In the genomic region with DNA sequence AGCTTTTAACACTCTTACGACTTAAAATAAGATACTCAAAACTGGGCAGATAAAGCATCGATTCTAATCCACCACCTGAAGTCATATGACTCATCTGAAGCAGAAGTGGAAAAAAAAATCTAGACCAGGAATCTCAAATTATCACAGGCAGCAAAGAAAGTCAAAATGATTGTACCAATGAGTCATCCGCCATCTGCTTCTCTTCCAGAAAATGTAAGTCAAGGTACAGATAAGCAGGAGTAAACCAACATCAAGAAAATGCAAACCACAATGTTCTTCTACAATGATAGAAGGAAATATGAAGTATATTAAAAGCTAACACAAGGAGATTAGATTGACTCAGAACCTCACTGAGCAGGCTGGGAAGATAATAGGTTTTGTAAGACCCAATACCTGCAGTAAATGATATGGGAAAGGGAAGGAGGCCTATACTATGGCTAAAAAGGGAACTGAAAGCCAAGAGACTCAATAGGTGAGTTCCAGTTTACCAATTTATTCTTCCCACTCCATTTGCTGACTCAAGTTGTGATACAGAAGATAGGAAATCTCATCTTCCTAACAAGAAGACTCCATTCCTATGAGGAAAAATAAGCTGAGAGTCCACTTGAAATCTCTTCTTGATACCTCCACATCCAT, we compare ENCODE assay signal across 1 cellular context.
TF ChIP-seq lines count a peak whose summit lies in the region.

No MANE protein-coding gene starts in this region.

TF ChIP-seq in GM12878, 131 proteins besides CTCF, POLR2A, EP300 and RAD21 (continued from another document):
- TF ChIP-seq, protein P1, sequence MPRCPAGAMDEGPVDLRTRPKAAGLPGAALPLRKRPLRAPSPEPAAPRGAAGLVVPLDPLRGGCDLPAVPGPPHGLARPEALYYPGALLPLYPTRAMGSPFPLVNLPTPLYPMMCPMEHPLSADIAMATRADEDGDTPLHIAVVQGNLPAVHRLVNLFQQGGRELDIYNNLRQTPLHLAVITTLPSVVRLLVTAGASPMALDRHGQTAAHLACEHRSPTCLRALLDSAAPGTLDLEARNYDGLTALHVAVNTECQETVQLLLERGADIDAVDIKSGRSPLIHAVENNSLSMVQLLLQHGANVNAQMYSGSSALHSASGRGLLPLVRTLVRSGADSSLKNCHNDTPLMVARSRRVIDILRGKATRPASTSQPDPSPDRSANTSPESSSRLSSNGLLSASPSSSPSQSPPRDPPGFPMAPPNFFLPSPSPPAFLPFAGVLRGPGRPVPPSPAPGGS (IDR thresholded peaks at IDR 0.05; ENCODE audit: borderline replicate concordance, insufficient read depth, low read depth, low read length, poor library complexity, severe bottlenecking): peak; percentile 68
- TF ChIP-seq EGR1 (IDR thresholded peaks at IDR 0.05; ENCODE audit: borderline replicate concordance in 1 of 2, low read depth in 2 of 2, low read length in 2 of 2): no peak
- peak; percentile 63; the same call in 1 of the 2 replicates for TF ChIP-seq DPF2 (IDR thresholded peaks at IDR 0.05)
- TF ChIP-seq, protein P2, sequence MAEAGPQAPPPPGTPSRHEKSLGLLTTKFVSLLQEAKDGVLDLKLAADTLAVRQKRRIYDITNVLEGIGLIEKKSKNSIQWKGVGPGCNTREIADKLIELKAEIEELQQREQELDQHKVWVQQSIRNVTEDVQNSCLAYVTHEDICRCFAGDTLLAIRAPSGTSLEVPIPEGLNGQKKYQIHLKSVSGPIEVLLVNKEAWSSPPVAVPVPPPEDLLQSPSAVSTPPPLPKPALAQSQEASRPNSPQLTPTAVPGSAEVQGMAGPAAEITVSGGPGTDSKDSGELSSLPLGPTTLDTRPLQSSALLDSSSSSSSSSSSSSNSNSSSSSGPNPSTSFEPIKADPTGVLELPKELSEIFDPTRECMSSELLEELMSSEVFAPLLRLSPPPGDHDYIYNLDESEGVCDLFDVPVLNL (IDR thresholded peaks at IDR 0.05; ENCODE audit: low read depth, low read length): no peak
- no peak for TF ChIP-seq SMARCA5 (IDR thresholded peaks at IDR 0.05)
- peak; percentile 68; the same call in 1 of the 2 replicates for TF ChIP-seq FOXM1 (IDR thresholded peaks at IDR 0.05; ENCODE audit: low read depth, low read length)
- 0 out of 2 replicates have a peak, but pooled peaks have one; percentile 17 for TF ChIP-seq CREB1 (IDR thresholded peaks at IDR 0.05; ENCODE audit: low read depth)
- peak; percentile 92 for TF ChIP-seq SPI1 (IDR thresholded peaks at IDR 0.05; ENCODE audit: borderline replicate concordance, insufficient read depth, low read depth, low read length)
- peak; percentile 53; the same call in 1 of the 2 replicates for TF ChIP-seq PML (IDR thresholded peaks at IDR 0.05; ENCODE audit: low read length)
- TF ChIP-seq, protein P3, sequence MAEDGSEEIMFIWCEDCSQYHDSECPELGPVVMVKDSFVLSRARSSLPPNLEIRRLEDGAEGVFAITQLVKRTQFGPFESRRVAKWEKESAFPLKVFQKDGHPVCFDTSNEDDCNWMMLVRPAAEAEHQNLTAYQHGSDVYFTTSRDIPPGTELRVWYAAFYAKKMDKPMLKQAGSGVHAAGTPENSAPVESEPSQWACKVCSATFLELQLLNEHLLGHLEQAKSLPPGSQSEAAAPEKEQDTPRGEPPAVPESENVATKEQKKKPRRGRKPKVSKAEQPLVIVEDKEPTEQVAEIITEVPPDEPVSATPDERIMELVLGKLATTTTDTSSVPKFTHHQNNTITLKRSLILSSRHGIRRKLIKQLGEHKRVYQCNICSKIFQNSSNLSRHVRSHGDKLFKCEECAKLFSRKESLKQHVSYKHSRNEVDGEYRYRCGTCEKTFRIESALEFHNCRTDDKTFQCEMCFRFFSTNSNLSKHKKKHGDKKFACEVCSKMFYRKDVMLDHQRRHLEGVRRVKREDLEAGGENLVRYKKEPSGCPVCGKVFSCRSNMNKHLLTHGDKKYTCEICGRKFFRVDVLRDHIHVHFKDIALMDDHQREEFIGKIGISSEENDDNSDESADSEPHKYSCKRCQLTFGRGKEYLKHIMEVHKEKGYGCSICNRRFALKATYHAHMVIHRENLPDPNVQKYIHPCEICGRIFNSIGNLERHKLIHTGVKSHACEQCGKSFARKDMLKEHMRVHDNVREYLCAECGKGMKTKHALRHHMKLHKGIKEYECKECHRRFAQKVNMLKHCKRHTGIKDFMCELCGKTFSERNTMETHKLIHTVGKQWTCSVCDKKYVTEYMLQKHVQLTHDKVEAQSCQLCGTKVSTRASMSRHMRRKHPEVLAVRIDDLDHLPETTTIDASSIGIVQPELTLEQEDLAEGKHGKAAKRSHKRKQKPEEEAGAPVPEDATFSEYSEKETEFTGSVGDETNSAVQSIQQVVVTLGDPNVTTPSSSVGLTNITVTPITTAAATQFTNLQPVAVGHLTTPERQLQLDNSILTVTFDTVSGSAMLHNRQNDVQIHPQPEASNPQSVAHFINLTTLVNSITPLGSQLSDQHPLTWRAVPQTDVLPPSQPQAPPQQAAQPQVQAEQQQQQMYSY (CRISPR knock-in tag; IDR thresholded peaks at IDR 0.05): no peak
- no peak for TF ChIP-seq WRNIP1 (IDR thresholded peaks at IDR 0.05; ENCODE audit: borderline replicate concordance, low read depth, low read length)
- 0 out of 2 replicates have a peak, but pooled peaks have one; percentile 38 for TF ChIP-seq MEF2A (IDR thresholded peaks at IDR 0.05; ENCODE audit: insufficient read depth, low read depth, low read length)
- no peak for TF ChIP-seq ZNF217 (IDR thresholded peaks at IDR 0.05)
- no peak for TF ChIP-seq ZNF274 (IDR thresholded peaks at IDR 0.05; ENCODE audit: insufficient read depth, insufficient read length)
- TF ChIP-seq ETV6 (conservative IDR thresholded peaks at IDR 0.05 in 1 of 2, IDR thresholded peaks at IDR 0.05 in 1 of 2; ENCODE audit: borderline replicate concordance in 1 of 2, low read depth in 1 of 2): peak in 1 of 2 experiments; percentile 73; a peak in 1 of 4 replicates
- TF ChIP-seq TBL1XR1 (IDR thresholded peaks at IDR 0.05; ENCODE audit: low read depth, low read length): no peak
- no peak for TF ChIP-seq JUND (IDR thresholded peaks at IDR 0.05; ENCODE audit: low read depth, low read length)
- no peak for TF ChIP-seq ZNF24 (IDR thresholded peaks at IDR 0.05)
- peak; percentile 96 for TF ChIP-seq EED (IDR thresholded peaks at IDR 0.05; ENCODE audit: low read depth)
- no peak for TF ChIP-seq POLR2AphosphoS2 (IDR thresholded peaks at IDR 0.05; ENCODE audit: low read depth, low read length)
- TF ChIP-seq IRF4 (IDR thresholded peaks at IDR 0.05; ENCODE audit: low read depth, low read length): peak; percentile 88
- TF ChIP-seq, protein P4, sequence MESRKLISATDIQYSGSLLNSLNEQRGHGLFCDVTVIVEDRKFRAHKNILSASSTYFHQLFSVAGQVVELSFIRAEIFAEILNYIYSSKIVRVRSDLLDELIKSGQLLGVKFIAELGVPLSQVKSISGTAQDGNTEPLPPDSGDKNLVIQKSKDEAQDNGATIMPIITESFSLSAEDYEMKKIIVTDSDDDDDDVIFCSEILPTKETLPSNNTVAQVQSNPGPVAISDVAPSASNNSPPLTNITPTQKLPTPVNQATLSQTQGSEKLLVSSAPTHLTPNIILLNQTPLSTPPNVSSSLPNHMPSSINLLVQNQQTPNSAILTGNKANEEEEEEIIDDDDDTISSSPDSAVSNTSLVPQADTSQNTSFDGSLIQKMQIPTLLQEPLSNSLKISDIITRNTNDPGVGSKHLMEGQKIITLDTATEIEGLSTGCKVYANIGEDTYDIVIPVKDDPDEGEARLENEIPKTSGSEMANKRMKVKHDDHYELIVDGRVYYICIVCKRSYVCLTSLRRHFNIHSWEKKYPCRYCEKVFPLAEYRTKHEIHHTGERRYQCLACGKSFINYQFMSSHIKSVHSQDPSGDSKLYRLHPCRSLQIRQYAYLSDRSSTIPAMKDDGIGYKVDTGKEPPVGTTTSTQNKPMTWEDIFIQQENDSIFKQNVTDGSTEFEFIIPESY (IDR thresholded peaks at IDR 0.05): no peak
- TF ChIP-seq NFIC (IDR thresholded peaks at IDR 0.05; ENCODE audit: low read depth, low read length): peak; percentile 83
- no peak for TF ChIP-seq MXI1 (IDR thresholded peaks at IDR 0.05; ENCODE audit: low read depth, low read length)
- TF ChIP-seq IKZF2 (IDR thresholded peaks at IDR 0.05): peak; percentile 86 to 88
- TF ChIP-seq ZBED1 (IDR thresholded peaks at IDR 0.05; ENCODE audit: borderline replicate concordance): 0 out of 2 replicates have a peak, but pooled peaks have one; percentile 48
- TF ChIP-seq MYB (IDR thresholded peaks at IDR 0.05; ENCODE audit: borderline replicate concordance, low read depth, low read length): no peak
- TF ChIP-seq, protein P5, sequence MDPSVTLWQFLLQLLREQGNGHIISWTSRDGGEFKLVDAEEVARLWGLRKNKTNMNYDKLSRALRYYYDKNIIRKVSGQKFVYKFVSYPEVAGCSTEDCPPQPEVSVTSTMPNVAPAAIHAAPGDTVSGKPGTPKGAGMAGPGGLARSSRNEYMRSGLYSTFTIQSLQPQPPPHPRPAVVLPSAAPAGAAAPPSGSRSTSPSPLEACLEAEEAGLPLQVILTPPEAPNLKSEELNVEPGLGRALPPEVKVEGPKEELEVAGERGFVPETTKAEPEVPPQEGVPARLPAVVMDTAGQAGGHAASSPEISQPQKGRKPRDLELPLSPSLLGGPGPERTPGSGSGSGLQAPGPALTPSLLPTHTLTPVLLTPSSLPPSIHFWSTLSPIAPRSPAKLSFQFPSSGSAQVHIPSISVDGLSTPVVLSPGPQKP (IDR thresholded peaks at IDR 0.05; ENCODE audit: low read depth, low read length): no peak
- TF ChIP-seq ATF7 (IDR thresholded peaks at IDR 0.05; ENCODE audit: low read depth): no peak
- TF ChIP-seq CEBPB (IDR thresholded peaks at IDR 0.05; ENCODE audit: borderline replicate concordance in 1 of 2, low read depth in 2 of 2, low read length in 2 of 2): 0 out of 4 replicates have a peak, but pooled peaks of 1 of the 2 experiments have one; percentile 40
- no peak for TF ChIP-seq LARP7 (IDR thresholded peaks at IDR 0.05)
- TF ChIP-seq HDAC2 (IDR thresholded peaks at IDR 0.05): no peak
- TF ChIP-seq, protein P6, sequence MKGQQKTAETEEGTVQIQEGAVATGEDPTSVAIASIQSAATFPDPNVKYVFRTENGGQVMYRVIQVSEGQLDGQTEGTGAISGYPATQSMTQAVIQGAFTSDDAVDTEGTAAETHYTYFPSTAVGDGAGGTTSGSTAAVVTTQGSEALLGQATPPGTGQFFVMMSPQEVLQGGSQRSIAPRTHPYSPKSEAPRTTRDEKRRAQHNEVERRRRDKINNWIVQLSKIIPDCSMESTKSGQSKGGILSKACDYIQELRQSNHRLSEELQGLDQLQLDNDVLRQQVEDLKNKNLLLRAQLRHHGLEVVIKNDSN (IDR thresholded peaks at IDR 0.05; ENCODE audit: borderline replicate concordance, extremely low read length, insufficient read depth, low read depth, low read length): no peak
- TF ChIP-seq RUNX3 (IDR thresholded peaks at IDR 0.05; ENCODE audit: low read length): peak; percentile 67
- no peak for TF ChIP-seq NFYA (IDR thresholded peaks at IDR 0.05; ENCODE audit: borderline replicate concordance, low read depth, low read length)
- no peak for TF ChIP-seq SREBF1 (IDR thresholded peaks at IDR 0.05; ENCODE audit: low read length)
- no peak for TF ChIP-seq YY1 (IDR thresholded peaks at IDR 0.05; ENCODE audit: low read depth, low read length)
- TF ChIP-seq TCF7 (IDR thresholded peaks at IDR 0.05; ENCODE audit: borderline replicate concordance): no peak; the same call in 1 of the 2 replicates
- TF ChIP-seq BCL11A (IDR thresholded peaks at IDR 0.05; ENCODE audit: low read depth, low read length): peak; percentile 55; the same call in 1 of the 2 replicates
- TF ChIP-seq SRF (IDR thresholded peaks at IDR 0.05; ENCODE audit: low read depth in 2 of 2, low read length in 2 of 2): 0 out of 4 replicates have a peak, but pooled peaks of 1 of the 2 experiments have one; percentile 17
- no peak for TF ChIP-seq TAF1 (IDR thresholded peaks at IDR 0.05; ENCODE audit: borderline replicate concordance, low read depth, low read length)
- TF ChIP-seq FOS (IDR thresholded peaks at IDR 0.05; ENCODE audit: borderline replicate concordance, extremely low read depth, insufficient read length): no peak
- TF ChIP-seq MTA3 (IDR thresholded peaks at IDR 0.05; ENCODE audit: borderline replicate concordance, low read length): peak; percentile 59
- TF ChIP-seq, protein P7, sequence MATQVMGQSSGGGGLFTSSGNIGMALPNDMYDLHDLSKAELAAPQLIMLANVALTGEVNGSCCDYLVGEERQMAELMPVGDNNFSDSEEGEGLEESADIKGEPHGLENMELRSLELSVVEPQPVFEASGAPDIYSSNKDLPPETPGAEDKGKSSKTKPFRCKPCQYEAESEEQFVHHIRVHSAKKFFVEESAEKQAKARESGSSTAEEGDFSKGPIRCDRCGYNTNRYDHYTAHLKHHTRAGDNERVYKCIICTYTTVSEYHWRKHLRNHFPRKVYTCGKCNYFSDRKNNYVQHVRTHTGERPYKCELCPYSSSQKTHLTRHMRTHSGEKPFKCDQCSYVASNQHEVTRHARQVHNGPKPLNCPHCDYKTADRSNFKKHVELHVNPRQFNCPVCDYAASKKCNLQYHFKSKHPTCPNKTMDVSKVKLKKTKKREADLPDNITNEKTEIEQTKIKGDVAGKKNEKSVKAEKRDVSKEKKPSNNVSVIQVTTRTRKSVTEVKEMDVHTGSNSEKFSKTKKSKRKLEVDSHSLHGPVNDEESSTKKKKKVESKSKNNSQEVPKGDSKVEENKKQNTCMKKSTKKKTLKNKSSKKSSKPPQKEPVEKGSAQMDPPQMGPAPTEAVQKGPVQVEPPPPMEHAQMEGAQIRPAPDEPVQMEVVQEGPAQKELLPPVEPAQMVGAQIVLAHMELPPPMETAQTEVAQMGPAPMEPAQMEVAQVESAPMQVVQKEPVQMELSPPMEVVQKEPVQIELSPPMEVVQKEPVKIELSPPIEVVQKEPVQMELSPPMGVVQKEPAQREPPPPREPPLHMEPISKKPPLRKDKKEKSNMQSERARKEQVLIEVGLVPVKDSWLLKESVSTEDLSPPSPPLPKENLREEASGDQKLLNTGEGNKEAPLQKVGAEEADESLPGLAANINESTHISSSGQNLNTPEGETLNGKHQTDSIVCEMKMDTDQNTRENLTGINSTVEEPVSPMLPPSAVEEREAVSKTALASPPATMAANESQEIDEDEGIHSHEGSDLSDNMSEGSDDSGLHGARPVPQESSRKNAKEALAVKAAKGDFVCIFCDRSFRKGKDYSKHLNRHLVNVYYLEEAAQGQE (IDR thresholded peaks at IDR 0.05; ENCODE audit: low read depth, low read length): no peak
- TF ChIP-seq, protein P8, sequence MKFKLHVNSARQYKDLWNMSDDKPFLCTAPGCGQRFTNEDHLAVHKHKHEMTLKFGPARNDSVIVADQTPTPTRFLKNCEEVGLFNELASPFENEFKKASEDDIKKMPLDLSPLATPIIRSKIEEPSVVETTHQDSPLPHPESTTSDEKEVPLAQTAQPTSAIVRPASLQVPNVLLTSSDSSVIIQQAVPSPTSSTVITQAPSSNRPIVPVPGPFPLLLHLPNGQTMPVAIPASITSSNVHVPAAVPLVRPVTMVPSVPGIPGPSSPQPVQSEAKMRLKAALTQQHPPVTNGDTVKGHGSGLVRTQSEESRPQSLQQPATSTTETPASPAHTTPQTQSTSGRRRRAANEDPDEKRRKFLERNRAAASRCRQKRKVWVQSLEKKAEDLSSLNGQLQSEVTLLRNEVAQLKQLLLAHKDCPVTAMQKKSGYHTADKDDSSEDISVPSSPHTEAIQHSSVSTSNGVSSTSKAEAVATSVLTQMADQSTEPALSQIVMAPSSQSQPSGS (IDR thresholded peaks at IDR 0.05; ENCODE audit: low read length): peak; percentile 61
- TF ChIP-seq CBX3 (IDR thresholded peaks at IDR 0.05; ENCODE audit: borderline replicate concordance, low read depth): no peak
- TF ChIP-seq ASH2L (IDR thresholded peaks at IDR 0.05; ENCODE audit: borderline replicate concordance, low read depth): no peak
- TF ChIP-seq CREM (IDR thresholded peaks at IDR 0.05; ENCODE audit: low read depth): peak; percentile 46; the same call in 1 of the 2 replicates
